23 cellular contexts compared by ENCODE assay signal in the genomic region with DNA sequence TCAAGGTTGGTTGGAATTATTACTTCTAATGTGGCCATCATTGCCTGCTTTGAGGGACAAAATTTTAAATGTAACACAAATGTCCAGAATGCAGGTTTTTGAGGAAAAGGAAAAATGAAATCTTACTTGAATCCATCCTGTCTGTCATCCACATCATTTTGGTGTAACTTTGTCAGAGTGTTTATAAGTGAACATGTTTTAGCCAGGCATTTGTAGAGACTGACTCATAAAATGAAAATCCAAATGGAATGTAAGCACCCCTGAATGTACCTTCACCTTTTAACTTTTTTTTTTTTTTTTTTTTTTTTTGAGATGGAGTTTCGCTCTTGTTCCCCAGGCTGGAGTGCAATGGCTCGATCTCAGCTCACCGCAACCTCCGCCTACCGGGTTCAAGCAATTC.
DNase-seq lines count a peak whose midpoint lies in the region; ATAC-seq, FAIRE-seq and TF ChIP-seq lines count a peak whose summit lies in the region.
"Had no signal": no experiment of that assay in that cellular context is flagged by ENCODE, and none has a peak within 500 bp of the region (broad histone marks: within the 10 kb centered on the region; RNA-seq: fewer than 3 reads in every experiment).

No MANE protein-coding gene starts in this region.

- H3F3A ChIP-seq in PC-9 (ENCODE audit: insufficient read depth, low read depth), result peaks cover 25% of the 10 kb centered on the region

- ATAC-seq in A549 (no peak), GM21786 (IDR thresholded peaks at IDR 0.05; ENCODE audit: unreplicated experiment) (no peak)
- ATAC-seq in activated naive CD8-positive, alpha-beta T cell treated with anti-CD3 and anti-CD28 coated beads, Interleukin-2, amount 50 U/mL, for 24 hours, result no peak
- ATAC-seq: HCT116 had no signal

- peak; percentile 13 for FAIRE-seq in A549 (lab: Jason Lieb, UNC)
- FAIRE-seq: GM12892, H1 had no signal

- no peaks in the 10 kb centered on the region for H3K9me3 Mint-ChIP-seq in activated naive CD8-positive, alpha-beta T cell treated with anti-CD3 and anti-CD28 coated beads, Interleukin-2, amount 50 U/mL, for 24 hours

- TF ChIP-seq CTCF in A549 (IDR thresholded peaks at IDR 0.05) (no peak), PC-9 (conservative IDR thresholded peaks at IDR 0.05) (no peak), epithelial cell of esophagus (IDR thresholded peaks at IDR 0.05; ENCODE audit: insufficient read depth, low read depth, low read length, missing control alignments) (no peak)

- no peaks in the 10 kb centered on the region for H3K27me3 ChIP-seq in PC-9 (ENCODE audit: insufficient read depth, low read depth)

- no peaks in the 10 kb centered on the region for H3K4me1 ChIP-seq in A549
- H3K4me1 ChIP-seq in PC-9 (replicated peaks; ENCODE audit: insufficient read depth), result peaks cover 61% of the 10 kb centered on the region

- BruUV-seq in PC-9 (replicated peaks; lab: Mats Ljungman, UMichigan), result no TSS peak

- no peaks in the 10 kb centered on the region for H3K36me3 ChIP-seq in PC-9 (ENCODE audit: low read depth)

- H3K9me2 ChIP-seq in PC-9 (ENCODE audit: insufficient read depth), result no peaks in the 10 kb centered on the region

- no peak for TF ChIP-seq RAD21 in A549 (conservative IDR thresholded peaks at IDR 0.05 in 1 of 2, IDR thresholded peaks at IDR 0.05 in 1 of 2)

- POLR2A ChIA-PET in A549 (lab: Yijun Ruan, JAX) (no interaction called here), PC-9 (lab: Charles Lee; ENCODE audit: unreplicated experiment) (interaction anchor here (0.6 kb wide), 2 partner anchors 191 to 1396 kb away, joined by 6 to 20 read pairs; no protein-coding TSS in a partner anchor)

- peaks cover 2% of the 10 kb centered on the region for H3K4me1 Mint-ChIP-seq in activated naive CD8-positive, alpha-beta T cell treated with anti-CD3 and anti-CD28 coated beads, Interleukin-2, amount 50 U/mL, for 24 hours

- H3K27ac ChIP-seq in A549 (no peak overlapping the region), PC-9 (peak overlapping the region; percentile 93)
- H3K27ac ChIP-seq: HL-60, SK-N-MC had no signal

- H3K27ac Mint-ChIP-seq in activated naive CD8-positive, alpha-beta T cell treated with anti-CD3 and anti-CD28 coated beads, Interleukin-2, amount 50 U/mL, for 24 hours, result no peak overlapping the region

- no peaks in the 10 kb centered on the region for H3K27me3 Mint-ChIP-seq in activated naive CD8-positive, alpha-beta T cell treated with anti-CD3 and anti-CD28 coated beads, Interleukin-2, amount 50 U/mL, for 24 hours

- H3K79me2 ChIP-seq in PC-9 (ENCODE audit: low read depth), result no peaks in the 10 kb centered on the region

- no peak for TF ChIP-seq POLR2A in A549 (IDR thresholded peaks at IDR 0.05; ENCODE audit: low read length)

- no peaks in the 10 kb centered on the region for H3K9me3 ChIP-seq in A549
- no peaks in the 10 kb centered on the region for H3K9me3 ChIP-seq in PC-9 (ENCODE audit: insufficient read depth, low read depth)

- H3K4me3 ChIP-seq in A549, result no peak overlapping the region
- H3K4me3 ChIP-seq in PC-9, result no peak overlapping the region
- H3K4me3 ChIP-seq in epithelial cell of esophagus (ENCODE audit: low read length), result no peak overlapping the region
- H3K4me3 ChIP-seq: SK-N-MC had no signal

- no peaks in the 10 kb centered on the region for H3K36me3 Mint-ChIP-seq in activated naive CD8-positive, alpha-beta T cell treated with anti-CD3 and anti-CD28 coated beads, Interleukin-2, amount 50 U/mL, for 24 hours (ENCODE audit: low read depth)

- H3K4me3 Mint-ChIP-seq in activated naive CD8-positive, alpha-beta T cell treated with anti-CD3 and anti-CD28 coated beads, Interleukin-2, amount 50 U/mL, for 24 hours, result no peak overlapping the region

- no peak for TF ChIP-seq EP300 in A549 (IDR thresholded peaks at IDR 0.05)

- intact Hi-C loops in PC-9 (cut with micrococcal nuclease; ENCODE audit: unreplicated experiment), result loop anchor here (1.0 kb wide), 2 partner anchors 28 to 88 kb away; no protein-coding TSS in a partner anchor

- no peak overlapping the region for H3K4me2 ChIP-seq in A549
- peak overlapping the region; percentile 49 for H3K4me2 ChIP-seq in PC-9

- no peak overlapping the region for H2AFZ ChIP-seq in PC-9

- no peaks in the 10 kb centered on the region for H4K20me1 ChIP-seq in PC-9 (ENCODE audit: insufficient read depth)

- 85% methylated on average over 5 of the region's 5 CpGs for WGBS in A549 (ENCODE audit: missing lambda C conversion rate)

- DNase-seq in A549 (ENCODE audit: low read depth in 1 of 2, low spot score in 1 of 2) (no peak), PC-9 (peak in 1 of 2 experiments; percentile 80), epithelial cell of esophagus (ENCODE audit: low read depth) (peak; percentile 69), kidney tubule cell (ENCODE audit: low spot score) (peak; percentile 20), NCI-H510A (lab: John Stamatoyannopoulos, UW) (no peak)
- no peak for DNase-seq in activated naive CD8-positive, alpha-beta T cell treated with anti-CD3 and anti-CD28 coated beads, Interleukin-2, amount 50 U/mL, for 24 hours
- DNase-seq: 8988T, DMS153, DND-41, NCI-H1092 treated with DMSO at 0.1 percent for 48 hours, NCI-H1436, NCI-H187 treated with DMSO at 0.1 percent for 48 hours, NCI-H2171 treated with DMSO at 0.1 percent for 48 hours, NCI-H524 treated with DMSO at 0.1 percent for 48 hours, NCI-H774, SHP77 treated with DMSO at 0.1 percent for 48 hours, SW 1271 had no signal

- CTCF ChIA-PET in A549 (lab: Yijun Ruan, JAX), result interaction anchor here (1.0 kb wide), 1 partner anchor 226 kb away, joined by 5 read pairs; no protein-coding TSS in a partner anchor
- CTCF ChIA-PET in PC-9 (lab: Charles Lee), result no interaction called here

TF ChIP-seq in A549, 52 proteins besides CTCF, POLR2A, EP300 and RAD21:
- TF ChIP-seq, protein P1, sequence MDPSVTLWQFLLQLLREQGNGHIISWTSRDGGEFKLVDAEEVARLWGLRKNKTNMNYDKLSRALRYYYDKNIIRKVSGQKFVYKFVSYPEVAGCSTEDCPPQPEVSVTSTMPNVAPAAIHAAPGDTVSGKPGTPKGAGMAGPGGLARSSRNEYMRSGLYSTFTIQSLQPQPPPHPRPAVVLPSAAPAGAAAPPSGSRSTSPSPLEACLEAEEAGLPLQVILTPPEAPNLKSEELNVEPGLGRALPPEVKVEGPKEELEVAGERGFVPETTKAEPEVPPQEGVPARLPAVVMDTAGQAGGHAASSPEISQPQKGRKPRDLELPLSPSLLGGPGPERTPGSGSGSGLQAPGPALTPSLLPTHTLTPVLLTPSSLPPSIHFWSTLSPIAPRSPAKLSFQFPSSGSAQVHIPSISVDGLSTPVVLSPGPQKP (IDR thresholded peaks at IDR 0.05; ENCODE audit: low read depth, low read length), result no peak
- TF ChIP-seq RCOR1 (IDR thresholded peaks at IDR 0.05; ENCODE audit: low read depth, low read length) (no peak), CBX8 (IDR thresholded peaks at IDR 0.05) (no peak)

Comparison
In these comparisons a context has a peak if more than half of its experiments do, and no peak if none do; other contexts are left out.
1. DNase-seq: peak in epithelial cell of esophagus (single experiment) and kidney tubule cell (single experiment); none in A549 (0 of 2), NCI-H510A (single experiment) and activated naive CD8-positive, alpha-beta T cell treated with anti-CD3 and anti-CD28 coated beads, Interleukin-2, amount 50 U/mL, for 24 hours (single experiment).